In genomic region chr1:89260042-89260441, GRCh38 we compare ENCODE assay signal across 12 cellular contexts. TPM values are rescaled to one million over a fixed set of nuclear protein-coding genes. Genes with fewer than 3 reads are reported as not detected.
DNase-seq lines count a peak whose midpoint lies in the region; ATAC-seq lines count a peak whose summit lies in the region.
"Had no signal": no experiment of that assay in that cellular context is flagged by ENCODE, and none has a peak within 500 bp of the region (broad histone marks: within the 10 kb centered on the region; RNA-seq: fewer than 3 reads in every experiment).

No MANE protein-coding gene starts in this region.

- no peaks in the 10 kb centered on the region for H3K27me3 ChIP-seq in muscle layer of duodenum (ENCODE audit: low read depth, low read length)
- no peaks in the 10 kb centered on the region for H3K27me3 ChIP-seq in H7 (ENCODE audit: control insufficient read depth, insufficient read depth, low read length)

- H3K9me3 ChIP-seq in T-helper 17 cell (ENCODE audit: control insufficient read depth, low read length, poor library complexity, severe bottlenecking) = peaks cover 2% of the 10 kb centered on the region
- no peaks in the 10 kb centered on the region for H3K9me3 ChIP-seq in muscle layer of duodenum (ENCODE audit: control insufficient read depth in 1 of 2, low read length in 2 of 2)

- peak overlapping the region; percentile 83 for H3K4me3 Mint-ChIP-seq in T-helper 17 cell

- peak overlapping the region; percentile 25 for H3K27ac ChIP-seq in muscle layer of duodenum (ENCODE audit: low read length)

- DNase-seq in NCI-H146 (lab: John Stamatoyannopoulos, UW) (peak; percentile 63), NCI-H146 treated with DMSO at 0.1 percent for 48 hours (lab: John Stamatoyannopoulos, UW; ENCODE audit: unreplicated experiment) (no peak), COLO668 (lab: John Stamatoyannopoulos, UW; ENCODE audit: unreplicated experiment) (peak; percentile 66), T-helper 17 cell (no peak), NCI-H2196 treated with DMSO at 0.1 percent for 48 hours (lab: John Stamatoyannopoulos, UW; ENCODE audit: unreplicated experiment) (no peak), anterior cingulate cortex (lab: John Stamatoyannopoulos, UW) (no peak), H7 (no peak)
- DNase-seq: NCI-H524; occipital lobe; stimulated activated CD4-positive, alpha-beta T cell treated with anti-CD3 and anti-CD28 coated beads, Interleukin-12 subunit alpha, Interleukin-12 subunit beta, amount 100 ng/mL, for 4 hours had no signal

- peak; percentile 18 for ATAC-seq in T-helper 17 cell

- H3K36me3 Mint-ChIP-seq in T-helper 17 cell (ENCODE audit: low read depth) = peaks cover 21% of the 10 kb centered on the region

- no peaks in the 10 kb centered on the region for H3K36me3 ChIP-seq in muscle layer of duodenum (ENCODE audit: control insufficient read depth in 1 of 2, insufficient read depth in 2 of 2, low read length in 2 of 2)
- no peaks in the 10 kb centered on the region for H3K36me3 ChIP-seq in H7 (replicated peaks; ENCODE audit: control insufficient read depth, insufficient read depth, low read length)

- H3K4me1 ChIP-seq in muscle layer of duodenum (ENCODE audit: control insufficient read depth in 1 of 2, insufficient read depth in 2 of 2, low read length in 2 of 2) = peaks cover 9 to 36% of the 10 kb centered on the region in 2 donors

- no peak overlapping the region for H3K4me3 ChIP-seq in muscle layer of duodenum (ENCODE audit: low read depth in 1 of 2, low read length in 2 of 2)
- no peak overlapping the region for H3K4me3 ChIP-seq in H7 (ENCODE audit: insufficient read depth, low read depth, low read length)

- H3K4me1 Mint-ChIP-seq in T-helper 17 cell = peaks cover 48% of the 10 kb centered on the region

- peak overlapping the region; percentile 91 for H3K27ac Mint-ChIP-seq in T-helper 17 cell

- no peaks in the 10 kb centered on the region for H3K27me3 Mint-ChIP-seq in T-helper 17 cell

RNA-seq across cellular contexts. Expression of gene GBP5, which starts 12.6 kb away (rescaled TPM):
- 100 to 1,000 TPM; 122 to 132 TPM for total RNA-seq in T-helper 17 cell
- total RNA-seq in H7 (2014; rRNA removed; shearing (Covaris generic)) = not detected in 2 replicates
- total RNA-seq: MCF 10A had no signal

Comparison
In these comparisons a context has a peak if more than half of its experiments do, and no peak if none do; other contexts are left out.
1. DNase-seq: peak in NCI-H146 (single experiment) and COLO668 (single experiment); none in NCI-H146 treated with DMSO at 0.1 percent for 48 hours (single experiment), T-helper 17 cell (0 of 3), NCI-H2196 treated with DMSO at 0.1 percent for 48 hours (single experiment), anterior cingulate cortex (0 of 58) and H7 (single experiment).
2. RNA of gene GBP5, which starts 12.6 kb away (total RNA-seq): 122 to 132 TPM in T-helper 17 cell; not detected in H7; every median in the first group is over 100 times any median in the second.